In genomic region chr7:133735222-133735621, GRCh38 we compare ENCODE assay signal across 17 cellular contexts.
"Had no signal": no experiment of that assay in that cellular context is flagged by ENCODE, and none has a peak within 500 bp of the region (broad histone marks: within the 10 kb centered on the region; RNA-seq: fewer than 3 reads in every experiment).

No MANE protein-coding gene starts in this region.

- H3K4me3 ChIP-seq: left lung, sigmoid colon, suprapubic skin had no signal

- H3K27me3 Mint-ChIP-seq: activated CD4-positive, alpha-beta memory T cell treated with anti-CD3 and anti-CD28 coated beads, Interleukin-2, amount 10 ng/mL, durations not matched to agents 7 days and 5 days; activated CD4-positive, alpha-beta T cell treated with anti-CD3 and anti-CD28 coated beads for 36 hours; activated naive CD8-positive, alpha-beta T cell treated with anti-CD3 and anti-CD28 coated beads for 36 hours; memory B cell; natural killer cell treated with Interleukin-12 subunit alpha and Interleukin-12 subunit beta and Interleukin-15 and Interleukin-18, amount 100 ng/mL, for 72 hours had no signal

- H3K4me3 Mint-ChIP-seq: activated CD4-positive, alpha-beta memory T cell treated with anti-CD3 and anti-CD28 coated beads, Interleukin-2, amount 10 ng/mL, durations not matched to agents 7 days and 5 days; activated CD4-positive, alpha-beta T cell treated with anti-CD3 and anti-CD28 coated beads for 36 hours; activated naive CD8-positive, alpha-beta T cell treated with anti-CD3 and anti-CD28 coated beads for 36 hours; memory B cell; natural killer cell treated with Interleukin-12 subunit alpha and Interleukin-12 subunit beta and Interleukin-15 and Interleukin-18, amount 100 ng/mL, for 72 hours; type B pancreatic cell had no signal

- DNase-seq: activated CD4-positive, alpha-beta memory T cell treated with anti-CD3 and anti-CD28 coated beads, Interleukin-2, amount 10 ng/mL, durations not matched to agents 7 days and 5 days; activated CD4-positive, alpha-beta T cell treated with anti-CD3 and anti-CD28 coated beads for 36 hours; activated gamma-delta T cell; activated naive CD8-positive, alpha-beta T cell treated with anti-CD3 and anti-CD28 coated beads for 36 hours; activated T-cell treated with anti-CD3 and anti-CD28 coated beads, Interleukin-2, amount 50 U/mL, for 48 hours; anterior cingulate cortex; islet precursor cell; left lung; sigmoid colon; stimulated activated CD4-positive, alpha-beta T cell treated with anti-CD3 and anti-CD28 coated beads, Interleukin-12 subunit alpha, Interleukin-12 subunit beta, amount 100 ng/mL, for 4 hours; stimulated activated naive CD4-positive, alpha-beta T cell treated with Interleukin-2 at 50 U/mL for 16 hours; T-helper 1 cell; WERI-Rb-1 had no signal

- H3K36me3 ChIP-seq: left lung, sigmoid colon, suprapubic skin, WERI-Rb-1 had no signal

- H3K27me3 ChIP-seq: left lung, sigmoid colon, suprapubic skin had no signal

- ATAC-seq: activated CD4-positive, alpha-beta T cell treated with anti-CD3 and anti-CD28 coated beads for 36 hours; left lung; natural killer cell treated with Interleukin-12 subunit alpha and Interleukin-12 subunit beta and Interleukin-15 and Interleukin-18, amount 100 ng/mL, for 72 hours had no signal

- H3K4me1 Mint-ChIP-seq: activated CD4-positive, alpha-beta memory T cell treated with anti-CD3 and anti-CD28 coated beads, Interleukin-2, amount 10 ng/mL, durations not matched to agents 7 days and 5 days; activated naive CD8-positive, alpha-beta T cell treated with anti-CD3 and anti-CD28 coated beads for 36 hours; memory B cell had no signal

- H3K27ac Mint-ChIP-seq: activated CD4-positive, alpha-beta memory T cell treated with anti-CD3 and anti-CD28 coated beads, Interleukin-2, amount 10 ng/mL, durations not matched to agents 7 days and 5 days; activated CD4-positive, alpha-beta T cell treated with anti-CD3 and anti-CD28 coated beads for 36 hours; activated naive CD8-positive, alpha-beta T cell treated with anti-CD3 and anti-CD28 coated beads for 36 hours; memory B cell; natural killer cell treated with Interleukin-12 subunit alpha and Interleukin-12 subunit beta and Interleukin-15 and Interleukin-18, amount 100 ng/mL, for 72 hours; type B pancreatic cell had no signal

- H3K9me3 Mint-ChIP-seq: activated CD4-positive, alpha-beta memory T cell treated with anti-CD3 and anti-CD28 coated beads, Interleukin-2, amount 10 ng/mL, durations not matched to agents 7 days and 5 days; activated naive CD8-positive, alpha-beta T cell treated with anti-CD3 and anti-CD28 coated beads for 36 hours; memory B cell; natural killer cell treated with Interleukin-12 subunit alpha and Interleukin-12 subunit beta and Interleukin-15 and Interleukin-18, amount 100 ng/mL, for 72 hours; type B pancreatic cell had no signal

- H3K27ac ChIP-seq: left lung, sigmoid colon, suprapubic skin, WERI-Rb-1 had no signal

- H3K9me3 ChIP-seq: left lung, sigmoid colon, suprapubic skin had no signal

- H3K36me3 Mint-ChIP-seq: natural killer cell treated with Interleukin-12 subunit alpha and Interleukin-12 subunit beta and Interleukin-15 and Interleukin-18, amount 100 ng/mL, for 72 hours; type B pancreatic cell had no signal

- H3K4me1 ChIP-seq: left lung, sigmoid colon, suprapubic skin had no signal
